Comparison of ENCODE assay signal across 8 cellular contexts in genomic region chr19:38666662-38667448, GRCh38. TPM values are rescaled to one million over a fixed set of nuclear protein-coding genes. Genes with fewer than 3 reads are reported as not detected.
DNase-seq lines count a peak whose midpoint lies in the region; ATAC-seq and TF ChIP-seq lines count a peak whose summit lies in the region.

No MANE protein-coding gene starts in this region.

- H3K36me3 ChIP-seq in IMR-90 (ENCODE audit: control insufficient read depth, insufficient read depth, low read length) (peaks cover 9% of the 10 kb centered on the region), psoas muscle (ENCODE audit: insufficient read depth in 1 of 2, low read depth in 1 of 2) (peaks cover 0 to 5% of the 10 kb centered on the region in 2 donors), MM.1S (replicated peaks; ENCODE audit: insufficient read depth, low read length) (no peaks in the 10 kb centered on the region)

- H3K27me3 Mint-ChIP-seq in activated naive CD8-positive, alpha-beta T cell: peaks cover 4% of the 10 kb centered on the region

- peak overlapping the region; percentile 98 for H3K4ac ChIP-seq in IMR-90 (ENCODE audit: low read depth, low read length)

- intact Hi-C loops in IMR-90 (cut with micrococcal nuclease): loop anchor here (1.0 kb wide), 1 partner anchor 8 kb away; no protein-coding TSS in a partner anchor
- intact Hi-C loops in psoas muscle (cut with DNase I): no loop called here

- no peak for TF ChIP-seq CTCF in IMR-90 (conservative IDR thresholded peaks at IDR 0.05; ENCODE audit: low read depth, low read length)
- TF ChIP-seq CTCF in psoas muscle (IDR thresholded peaks at IDR 0.05): no peak
- no peak for TF ChIP-seq CTCF in MM.1S (IDR thresholded peaks at IDR 0.05; ENCODE audit: low read length)

- WGBS in IMR-90 (ENCODE audit: extremely low coverage in 2 of 2, insufficient read length in 1 of 2), 2 experiments: 0% methylated on average over 1 of the region's 9 CpGs; no CpG with 5 or more reads in 1 of the 2 experiments
- WGBS in psoas muscle, 3 donors: 27 to 29% (median 28%) methylated on average over 9 of the region's 9 CpGs

- in situ Hi-C loops in IMR-90 (cut with MboI; ENCODE audit: low sequenced_read_pairs): no loop called here

- peaks cover 68% of the 10 kb centered on the region for H3K4me1 Mint-ChIP-seq in activated naive CD8-positive, alpha-beta T cell (ENCODE audit: low read depth)

- peak overlapping the region; percentile 61 for H3K4me2 ChIP-seq in IMR-90 (ENCODE audit: low read depth, low read length)
- H3K4me2 ChIP-seq in MM.1S (ENCODE audit: low read depth, low read length): no peak overlapping the region

- peaks cover 5 to 80% of the 10 kb centered on the region in 2 experiments; a peak in 3 of 4 replicates for H3K79me1 ChIP-seq in IMR-90 (ENCODE audit: low read depth in 1 of 2, low read length in 2 of 2)

- peaks cover 100% of the 10 kb centered on the region for H3K79me2 ChIP-seq in MM.1S (ENCODE audit: low read length)

- H2AFZ ChIP-seq in IMR-90 (replicated peaks; ENCODE audit: low read length, poor library complexity) (no peak overlapping the region), MM.1S (ENCODE audit: low read length) (no peak overlapping the region)

- H3K36me3 Mint-ChIP-seq in activated naive CD8-positive, alpha-beta T cell: peaks cover 7% of the 10 kb centered on the region

- TF ChIP-seq POLR2A in IMR-90 (IDR thresholded peaks at IDR 0.05; ENCODE audit: low read depth, low read length): no peak

- peak overlapping the region; percentile 99 for H2BK120ac ChIP-seq in IMR-90 (ENCODE audit: low read depth, low read length)

- H3K9ac ChIP-seq in IMR-90 (ENCODE audit: low read depth, low read length) (peak overlapping the region; percentile 68), MM.1S (ENCODE audit: low read length) (no peak overlapping the region)

- peak overlapping the region; percentile 88 for H3K56ac ChIP-seq in IMR-90 (ENCODE audit: extremely low read depth, insufficient read depth, low read length)

- CTCF ChIA-PET in IMR-90 (lab: Yijun Ruan, JAX): no interaction called here

- no peaks in the 10 kb centered on the region for H3K9me3 Mint-ChIP-seq in activated naive CD8-positive, alpha-beta T cell (ENCODE audit: low read depth)

- no peaks in the 10 kb centered on the region for H3K9me2 ChIP-seq in MM.1S (replicated peaks; ENCODE audit: insufficient read depth, low read length)

- H3K14ac ChIP-seq in IMR-90 (replicated peaks; ENCODE audit: low read depth, low read length): peak overlapping the region; percentile 99

- no peak overlapping the region for H3K27ac Mint-ChIP-seq in activated naive CD8-positive, alpha-beta T cell

- H3F3A ChIP-seq in MM.1S (ENCODE audit: insufficient read depth, low read length): no peaks in the 10 kb centered on the region

- peaks cover 58% of the 10 kb centered on the region for H3K9me1 ChIP-seq in IMR-90 (ENCODE audit: insufficient read depth, low read length)

- no TSS peak for BruUV-seq in IMR-90 (replicated peaks; lab: Mats Ljungman, UMichigan)

- POLR2A ChIA-PET in IMR-90 (lab: Charles Lee; ENCODE audit: unreplicated experiment): interaction anchor here (0.5 to 0.6 kb wide), 2 partner anchors 13 to 507 kb away, joined by 4 to 9 read pairs; no protein-coding TSS in a partner anchor

- H3K27me3 ChIP-seq in IMR-90 (ENCODE audit: control insufficient read depth, insufficient read depth, low read length) (no peaks in the 10 kb centered on the region), psoas muscle (ENCODE audit: insufficient read depth in 3 of 3, low read length in 2 of 3) (no peaks in the 10 kb centered on the region), MM.1S (replicated peaks; ENCODE audit: insufficient read depth, low read length) (no peaks in the 10 kb centered on the region)

- DNase-seq in EH (ENCODE audit: low read depth) (peak; percentile 92), IMR-90 (peak; percentile 81), glomerular visceral epithelial cell (ENCODE audit: extremely low spot score) (peak; percentile 84), psoas muscle (peak; percentile 49 to 61), MM.1S (no peak), GDM1 (lab: John Stamatoyannopoulos, UW) (no peak), ureter (ENCODE audit: low spot score) (no peak)

- peak overlapping the region; percentile 95 to 97 for H4K8ac ChIP-seq in IMR-90 (ENCODE audit: low read depth in 2 of 2, low read length in 2 of 2)

- peak overlapping the region; percentile 100; the same call in 2 of the 3 replicates for H2BK15ac ChIP-seq in IMR-90 (ENCODE audit: low read depth, low read length)

- TF ChIP-seq RAD21 in IMR-90 (IDR thresholded peaks at IDR 0.05; ENCODE audit: low read length): peak; percentile 25; the same call in 1 of the 2 replicates

- peak overlapping the region; percentile 97 for H3K23ac ChIP-seq in IMR-90 (ENCODE audit: low read depth, low read length)

- peak overlapping the region; percentile 99 for H4K91ac ChIP-seq in IMR-90 (ENCODE audit: insufficient read depth, low read depth, low read length)

- dilution Hi-C loops in IMR-90 (cut with HindIII; ENCODE audit: low sequenced_read_pairs, unreplicated experiment): no loop called here

- H4K5ac ChIP-seq in IMR-90 (ENCODE audit: low read depth, low read length): peak overlapping the region; percentile 92

- peak overlapping the region; percentile 95 for H2BK20ac ChIP-seq in IMR-90 (ENCODE audit: low read depth, low read length)

- H3K4me1 ChIP-seq in IMR-90 (ENCODE audit: control insufficient read depth, insufficient read depth, low read length): peaks cover 63% of the 10 kb centered on the region
- peaks cover 100% of the 10 kb centered on the region for H3K4me1 ChIP-seq in psoas muscle
- peaks cover 8% of the 10 kb centered on the region for H3K4me1 ChIP-seq in MM.1S (ENCODE audit: low read length)

- peak; percentile 12 for ATAC-seq in IMR-90 (ENCODE audit: low read depth)
- peak; percentile 32 to 48 (median 36) for ATAC-seq in psoas muscle

- H2BK5ac ChIP-seq in IMR-90 (ENCODE audit: low read depth, low read length, poor library complexity, severe bottlenecking): peak overlapping the region; percentile 96

- H3K4me3 Mint-ChIP-seq in activated naive CD8-positive, alpha-beta T cell: peak overlapping the region; percentile 46

- H3K4me3 ChIP-seq in IMR-90 (ENCODE audit: insufficient read depth, low read depth, low read length) (no peak overlapping the region), psoas muscle (peak overlapping the region; percentile 15), MM.1S (ENCODE audit: low read length) (no peak overlapping the region)

- H3K9me3 ChIP-seq in IMR-90 (ENCODE audit: control insufficient read depth, insufficient read depth, low read length): no peaks in the 10 kb centered on the region
- no peaks in the 10 kb centered on the region for H3K9me3 ChIP-seq in psoas muscle
- no peaks in the 10 kb centered on the region for H3K9me3 ChIP-seq in MM.1S (replicated peaks; ENCODE audit: insufficient read depth, low read length)

- peak overlapping the region; percentile 74 for H3K18ac ChIP-seq in IMR-90 (ENCODE audit: low read depth, low read length)

- H2AK9ac ChIP-seq in IMR-90 (replicated peaks; ENCODE audit: low read depth, low read length, poor library complexity): peak overlapping the region; percentile 91

- H2AK5ac ChIP-seq in IMR-90 (ENCODE audit: low read depth, low read length): peak overlapping the region; percentile 100

- H3K27ac ChIP-seq in IMR-90 (ENCODE audit: insufficient read depth, low read length) (peak overlapping the region; percentile 96), psoas muscle (peak overlapping the region; percentile 95), MM.1S (ENCODE audit: low read length) (no peak overlapping the region)

- H4K20me1 ChIP-seq in IMR-90 (ENCODE audit: insufficient read depth, low read length) (peaks cover 87% of the 10 kb centered on the region), MM.1S (ENCODE audit: insufficient read depth, low read length) (peaks cover 6% of the 10 kb centered on the region; the same call in 1 of the 2 replicates)

TF ChIP-seq in IMR-90, 13 proteins besides CTCF, POLR2A, EP300 and RAD21:
- TF ChIP-seq FOS (IDR thresholded peaks at IDR 0.05; ENCODE audit: low read depth, low read length): 0 out of 2 replicates have a peak, but pooled peaks have one; percentile 3
- no peak for TF ChIP-seq RFX5 (IDR thresholded peaks at IDR 0.05; ENCODE audit: low read depth, low read length)

RNA-seq across cellular contexts. Expression of gene ACTN4, which starts 19.4 kb away (rescaled TPM):
- total RNA-seq in IMR-90 (2012; rRNA removed) (614 and 659 TPM in 2 replicates), psoas muscle (100 to 1,000 TPM in 1 of 4 donors, 10 to 100 TPM in 3; 79.9 to 127 (median 89.2) TPM), ureter (656 TPM)
- polyA plus RNA-seq in IMR-90 (2012; rRNA removed) (497 and 541 TPM in 2 replicates), psoas muscle (10 to 100 TPM; 38.3 to 45.2 (median 43.0) TPM)
- polyA plus RNA-seq in IMR-90 (2012; cell fraction: cytosol; rRNA removed): 291 and 549 TPM in 2 replicates
- 608 and 1,383 TPM in 2 replicates for polyA plus RNA-seq in IMR-90 (2012; cell fraction: nucleus; rRNA removed; ENCODE audit: low replicate concordance)

RNA-seq across cellular contexts. Expression of gene EIF3K, which starts 47.9 kb away (rescaled TPM):
- total RNA-seq in IMR-90 (2012; rRNA removed) (965 and 1,137 TPM in 2 replicates), psoas muscle (100 to 1,000 TPM; 367 to 549 (median 436) TPM), ureter (322 TPM)
- polyA plus RNA-seq in IMR-90 (2012; rRNA removed) (524 and 575 TPM in 2 replicates), psoas muscle (100 to 1,000 TPM; 422 to 984 (median 637) TPM)
- polyA plus RNA-seq in IMR-90 (2012; cell fraction: cytosol; rRNA removed): 561 and 960 TPM in 2 replicates
- polyA plus RNA-seq in IMR-90 (2012; cell fraction: nucleus; rRNA removed; ENCODE audit: low replicate concordance): 263 and 486 TPM in 2 replicates

RNA-seq across cellular contexts. Expression of gene MAP4K1, which starts 49.1 kb away (rescaled TPM):
- total RNA-seq in IMR-90 (2012; rRNA removed) (not detected in 2 replicates), psoas muscle (1 to 10 TPM in 3 of 4 donors, under 1 TPM in 1; 0.67 to 1.4 (median 1.2) TPM), ureter (9.0 TPM)
- polyA plus RNA-seq in IMR-90 (2012; rRNA removed) (0.16 and 0.22 TPM in 2 replicates), psoas muscle (under 1 TPM; 0.36 to 0.68 (median 0.64) TPM)
- 0.04 and 0.38 TPM in 2 replicates for polyA plus RNA-seq in IMR-90 (2012; cell fraction: cytosol; rRNA removed)
- 1.5 and 1.7 TPM in 2 replicates for polyA plus RNA-seq in IMR-90 (2012; cell fraction: nucleus; rRNA removed; ENCODE audit: low replicate concordance)

Comparison
In these comparisons a context has a peak if more than half of its experiments do, and no peak if none do; other contexts are left out.
1. DNase-seq: peak in EH (single experiment), IMR-90 (single experiment), glomerular visceral epithelial cell (single experiment) and psoas muscle (2 of 2); none in MM.1S (single experiment), GDM1 (single experiment) and ureter (single experiment).